Comparison of ENCODE assay signal across 11 cellular contexts in genomic region chr19:12944064-12944674, GRCh38. TPM values are rescaled to one million over a fixed set of nuclear protein-coding genes. Genes with fewer than 3 reads are reported as not detected.
DNase-seq lines count a peak whose midpoint lies in the region; ATAC-seq, FAIRE-seq and TF ChIP-seq lines count a peak whose summit lies in the region.
"Had no signal": no experiment of that assay in that cellular context is flagged by ENCODE, and none has a peak within 500 bp of the region (broad histone marks: within the 10 kb centered on the region; RNA-seq: fewer than 3 reads in every experiment).

No MANE protein-coding gene starts in this region.

- H3K79me2 ChIP-seq in neural progenitor cell (ENCODE audit: low read depth), result peaks cover 51% of the 10 kb centered on the region

- H3K4me3 ChIP-seq in body of pancreas (no peak overlapping the region), neural progenitor cell (no peak overlapping the region), pancreas (no peak overlapping the region)

- no peak for ATAC-seq in CD4-positive, alpha-beta T cell (ENCODE audit: poor library complexity)
- ATAC-seq in body of pancreas, result no peak
- no peak for ATAC-seq in GM21786 (IDR thresholded peaks at IDR 0.05; ENCODE audit: unreplicated experiment)
- ATAC-seq in pancreas, result no peak
- ATAC-seq: Right ventricle myocardium inferior had no signal

- intact Hi-C loops in CD4-positive, alpha-beta T cell (cut with DNase I, micrococcal nuclease), result no loop called here
- intact Hi-C loops in body of pancreas (cut with DNase I) (no loop called here), pancreas (cut with DNase I) (no loop called here)

- H3F3A ChIP-seq in neural progenitor cell (ENCODE audit: low read depth), result peaks cover 77% of the 10 kb centered on the region

- no peaks in the 10 kb centered on the region for H3K9me3 ChIP-seq in CD4-positive, alpha-beta T cell (ENCODE audit: control insufficient read depth, low read length)
- H3K9me3 ChIP-seq in body of pancreas, result no peaks in the 10 kb centered on the region
- H3K9me3 ChIP-seq in neural progenitor cell (ENCODE audit: low read depth), result no peaks in the 10 kb centered on the region
- H3K9me3 ChIP-seq in pancreas, result no peaks in the 10 kb centered on the region

- H3K4me3 Mint-ChIP-seq in CD4-positive, alpha-beta T cell, result peak overlapping the region; percentile 98
- H3K4me3 Mint-ChIP-seq in IgD-negative memory B cell (peak overlapping the region in 2 of 4 donors; percentile 17 to 90), neural progenitor cell (peak overlapping the region; percentile 64)

- POLR2A ChIA-PET in CD4-positive, alpha-beta T cell (lab: Charles Lee), result interaction anchor here (0.6 to 1.4 kb wide), 4 partner anchors 20 to 261 kb away, joined by 3 to 4 read pairs (median 4); partner anchors contain the start of gene GCDH

- H3K36me3 Mint-ChIP-seq in CD4-positive, alpha-beta T cell (ENCODE audit: low read depth), result peaks cover 93% of the 10 kb centered on the region
- H3K36me3 Mint-ChIP-seq in IgD-negative memory B cell (peaks cover 10% of the 10 kb centered on the region), neural progenitor cell (peaks cover 46% of the 10 kb centered on the region)

- FAIRE-seq in pancreas (lab: Jason Lieb, UNC), result no peak

- peak overlapping the region; percentile 51 for H3K27ac ChIP-seq in CD4-positive, alpha-beta T cell (ENCODE audit: low read depth, low read length)
- peak overlapping the region in 3 of 4 donors; percentile 86 to 95 (median 88) for H3K27ac ChIP-seq in body of pancreas
- H3K27ac ChIP-seq in neural progenitor cell, result no peak overlapping the region
- H3K27ac ChIP-seq in pancreas, result no peak overlapping the region

- peak overlapping the region; percentile 97 for H3K27ac Mint-ChIP-seq in CD4-positive, alpha-beta T cell
- H3K27ac Mint-ChIP-seq in IgD-negative memory B cell (peak overlapping the region; percentile 97 to 99 (median 97)), neural progenitor cell (no peak overlapping the region)

- DNase-seq in CD4-positive, alpha-beta T cell, result no peak
- no peak for DNase-seq in body of pancreas
- no peak for DNase-seq in neural progenitor cell (ENCODE audit: low spot score)
- DNase-seq in AG20443 (ENCODE audit: low spot score), result no peak
- DNase-seq in pancreas, result no peak
- DNase-seq in middle frontal gyrus (ENCODE audit: extremely low spot score, low spot score), result no peak
- DNase-seq: DMS153, NCI-H1436 treated with DMSO at 0.1 percent for 48 hours had no signal

- no peak overlapping the region for H3K9ac ChIP-seq in neural progenitor cell

- 47 to 55% methylated on average over 2 to 3 of the region's 3 CpGs for WGBS in body of pancreas, 2 donors
- 52 to 65% methylated on average over 2 of the region's 3 CpGs for WGBS in pancreas, 2 donors

- peaks cover 16 to 24% of the 10 kb centered on the region in 2 donors for H3K36me3 ChIP-seq in body of pancreas (replicated peaks in 1 of 2; ENCODE audit: insufficient read depth in 1 of 2, low read depth in 2 of 2)
- peaks cover 10% of the 10 kb centered on the region for H3K36me3 ChIP-seq in neural progenitor cell
- H3K36me3 ChIP-seq in pancreas, result peaks cover 10 to 62% (median 36%) of the 10 kb centered on the region in 3 donors

- H3K27me3 ChIP-seq in CD4-positive, alpha-beta T cell (ENCODE audit: control insufficient read depth, insufficient read depth, low read length), result no peaks in the 10 kb centered on the region
- H3K27me3 ChIP-seq in body of pancreas (no peaks in the 10 kb centered on the region), neural progenitor cell (no peaks in the 10 kb centered on the region), pancreas (no peaks in the 10 kb centered on the region)

- TF ChIP-seq POLR2A in body of pancreas (IDR thresholded peaks at IDR 0.05), result no peak

- H3K4me1 ChIP-seq in body of pancreas (peaks cover 74% of the 10 kb centered on the region), neural progenitor cell (peaks cover 15% of the 10 kb centered on the region), pancreas (peaks cover 19 to 28% (median 23%) of the 10 kb centered on the region in 3 donors)

- CTCF ChIA-PET in CD4-positive, alpha-beta T cell (lab: Charles Lee), result no interaction called here

- no peak overlapping the region for H2AFZ ChIP-seq in neural progenitor cell (replicated peaks)

- peaks cover 4% of the 10 kb centered on the region for H3K27me3 Mint-ChIP-seq in CD4-positive, alpha-beta T cell
- no peaks in the 10 kb centered on the region for H3K27me3 Mint-ChIP-seq in IgD-negative memory B cell
- H3K27me3 Mint-ChIP-seq in neural progenitor cell (ENCODE audit: insufficient read depth, low read depth), result peaks cover 23% of the 10 kb centered on the region

- no peak for TF ChIP-seq CTCF in CD4-positive, alpha-beta T cell (IDR thresholded peaks at IDR 0.05)
- TF ChIP-seq CTCF in body of pancreas (IDR thresholded peaks at IDR 0.05) (no peak), neural progenitor cell (IDR thresholded peaks at IDR 0.05) (no peak), pancreas (IDR thresholded peaks at IDR 0.05) (no peak)

- peaks cover 48% of the 10 kb centered on the region for H3K4me1 Mint-ChIP-seq in CD4-positive, alpha-beta T cell (ENCODE audit: low read depth)
- H3K4me1 Mint-ChIP-seq in IgD-negative memory B cell (peaks cover 31 to 44% (median 40%) of the 10 kb centered on the region in 3 donors), neural progenitor cell (peaks cover 36% of the 10 kb centered on the region)

- no peaks in the 10 kb centered on the region for H3K9me3 Mint-ChIP-seq in CD4-positive, alpha-beta T cell
- H3K9me3 Mint-ChIP-seq in IgD-negative memory B cell (no peaks in the 10 kb centered on the region), neural progenitor cell (no peaks in the 10 kb centered on the region)

- H4K20me1 ChIP-seq in neural progenitor cell (ENCODE audit: low read depth), result peaks cover 31% of the 10 kb centered on the region

- H3K4me2 ChIP-seq in neural progenitor cell, result no peak overlapping the region

RNA-seq across cellular contexts. Expression of gene RAD23A, which starts 1.5 kb away (rescaled TPM):
- total RNA-seq in CD4-positive, alpha-beta T cell, result 10 to 100 TPM; 90.0 to 92.7 TPM
- polyA plus RNA-seq in IgD-negative memory B cell, result 132 TPM
- 10 to 100 TPM; 53.7 to 94.6 TPM for total RNA-seq in body of pancreas
- total RNA-seq in neural progenitor cell (ENCODE audit: low replicate concordance), result 37.7 and 54.9 TPM in 2 replicates
- 10 to 100 TPM; 35.0 to 60.2 (median 45.9) TPM for total RNA-seq in pancreas
- 10 to 100 TPM; 91.5 to 99.1 TPM for polyA plus RNA-seq in pancreas

RNA-seq across cellular contexts. Expression of gene CALR, which starts 5.8 kb away (rescaled TPM):
- 100 to 1,000 TPM; 558 to 559 TPM for total RNA-seq in CD4-positive, alpha-beta T cell
- polyA plus RNA-seq in IgD-negative memory B cell (158 TPM), pancreas (100 to 1,000 TPM; 132 to 263 TPM)
- total RNA-seq in body of pancreas (100 to 1,000 TPM; 298 to 388 TPM), neural progenitor cell (ENCODE audit: low replicate concordance) (437 and 569 TPM in 2 replicates), pancreas (100 to 1,000 TPM; 279 to 681 (median 373) TPM)

RNA-seq across cellular contexts. Expression of gene FARSA, which starts 10.7 kb away (rescaled TPM):
- 10 to 100 TPM; 17.2 TPM for total RNA-seq in CD4-positive, alpha-beta T cell
- 56.8 TPM for polyA plus RNA-seq in IgD-negative memory B cell
- total RNA-seq in body of pancreas, result 10 to 100 TPM; 25.9 to 35.6 TPM
- total RNA-seq in neural progenitor cell (ENCODE audit: low replicate concordance), result 21.4 and 51.6 TPM in 2 replicates
- 10 to 100 TPM; 19.4 to 46.0 (median 29.0) TPM for total RNA-seq in pancreas
- polyA plus RNA-seq in pancreas, result 10 to 100 TPM; 30.4 to 31.0 TPM

RNA-seq across cellular contexts. Expression of gene GADD45GIP1, which starts 12.9 kb away (rescaled TPM):
- total RNA-seq in CD4-positive, alpha-beta T cell, result 10 to 100 TPM; 12.1 to 12.8 TPM
- polyA plus RNA-seq in IgD-negative memory B cell (84.1 TPM), pancreas (10 to 100 TPM; 25.3 to 37.4 TPM)
- total RNA-seq in body of pancreas (10 to 100 TPM; 31.3 to 42.0 TPM), neural progenitor cell (ENCODE audit: low replicate concordance) (17.1 and 42.2 TPM in 2 replicates), pancreas (10 to 100 TPM in 3 of 6 donors, 1 to 10 TPM in 3; 6.0 to 10.7 (median 9.8) TPM)

RNA-seq across cellular contexts. Expression of gene SYCE2, which starts 25.1 kb away (rescaled TPM):
- 1 to 10 TPM; 2.1 to 3.5 TPM for total RNA-seq in CD4-positive, alpha-beta T cell
- polyA plus RNA-seq in IgD-negative memory B cell (not detected), pancreas (under 1 TPM in 1 of 2 donors, not detected in 1; 0.19 TPM)
- total RNA-seq in body of pancreas (not detected), neural progenitor cell (ENCODE audit: low replicate concordance) (1.8 and 6.4 TPM in 2 replicates), pancreas (not detected)
- total RNA-seq: Right ventricle myocardium inferior had no signal

Comparison
In these comparisons a context has a peak if more than half of its experiments do, and no peak if none do; other contexts are left out.
1. H3K27ac ChIP-seq: peak in CD4-positive, alpha-beta T cell (single experiment) and body of pancreas (3 of 4); none in neural progenitor cell (single experiment) and pancreas (0 of 4).